20 cellular contexts compared by ENCODE assay signal in genomic region chr3:136277115-136277514, GRCh38. TPM values are rescaled to one million over a fixed set of nuclear protein-coding genes. Genes with fewer than 3 reads are reported as not detected.
DNase-seq lines count a peak whose midpoint lies in the region; TF ChIP-seq lines count a peak whose summit lies in the region.
"Had no signal": no experiment of that assay in that cellular context is flagged by ENCODE, and none has a peak within 500 bp of the region (broad histone marks: within the 10 kb centered on the region; RNA-seq: fewer than 3 reads in every experiment).

No MANE protein-coding gene starts in this region.

- peak; percentile 63 for DNase-seq in COR-L47 (lab: John Stamatoyannopoulos, UW)
- peak; percentile 23 for DNase-seq in LNCaP clone FGC (ENCODE audit: low read depth)
- peak; percentile 98 for DNase-seq in NCI-H2196 treated with DMSO at 0.1 percent for 48 hours (lab: John Stamatoyannopoulos, UW; ENCODE audit: unreplicated experiment)
- DNase-seq in cerebellar cortex (ENCODE audit: low spot score): peak; percentile 12
- no peak for DNase-seq in KBM-7
- no peak for DNase-seq in iPS-NIHi7 (ENCODE audit: extremely low spot score)
- DNase-seq in endothelial cell (ENCODE audit: low spot score): no peak
- DNase-seq in stimulated activated CD4-positive, alpha-beta T cell treated with anti-CD3 and anti-CD28 coated beads, Interleukin-2, amount 100 ng/mL, for 24 hours: no peak
- DNase-seq: activated CD4-positive, alpha-beta T cell treated with anti-CD3 and anti-CD28 coated beads for 1 hour; activated naive CD8-positive, alpha-beta T cell treated with anti-CD3 and anti-CD28 coated beads, Interleukin-2, amount 50 U/mL, for 24 hours; CD4-positive, alpha-beta T cell; kidney; naive thymus-derived CD8-positive, alpha-beta T cell; NCI-H82; SK-N-SH; testis had no signal

- TF ChIP-seq CTCF in LNCaP clone FGC (IDR thresholded peaks at IDR 0.05; ENCODE audit: control insufficient read depth, extremely low read depth, insufficient read depth): no peak
- TF ChIP-seq CTCF in endothelial cell (IDR thresholded peaks at IDR 0.05; ENCODE audit: unreplicated experiment): no peak

- peaks cover 1% of the 10 kb centered on the region for H3K27me3 Mint-ChIP-seq in endothelial cell (ENCODE audit: unreplicated experiment)
- H3K27me3 Mint-ChIP-seq: activated naive CD8-positive, alpha-beta T cell treated with anti-CD3 and anti-CD28 coated beads, Interleukin-2, amount 50 U/mL, for 24 hours; activated T-helper 17 cell treated with anti-CD3 and anti-CD28 coated beads, Interleukin-2, amount 50 U/mL, for 72 hours; CD4-positive, alpha-beta T cell; memory B cell; naive thymus-derived CD8-positive, alpha-beta T cell; stimulated activated memory B cell treated with anti-CD40 and anti-IgM and Interleukin-4, amounts not matched to agents 10 μg/mL and 1 μg/mL and 100 μg/mL, for 72 hours had no signal

- in situ Hi-C loops in KBM-7 (cut with MboI; ENCODE audit: low pct_unique_long_range_greater_than_20kb, low sequenced_read_pairs): no loop called here

- H3K4me3 ChIP-seq in LNCaP clone FGC (ENCODE audit: low read depth, low read length): no peak overlapping the region
- H3K4me3 ChIP-seq: hepatocyte, testis had no signal

- no peaks in the 10 kb centered on the region for H3K9me3 Mint-ChIP-seq in endothelial cell (ENCODE audit: unreplicated experiment)

- no peak overlapping the region for H3K27ac Mint-ChIP-seq in endothelial cell (ENCODE audit: unreplicated experiment)
- H3K27ac Mint-ChIP-seq: activated naive CD8-positive, alpha-beta T cell treated with anti-CD3 and anti-CD28 coated beads, Interleukin-2, amount 50 U/mL, for 24 hours; activated T-helper 17 cell treated with anti-CD3 and anti-CD28 coated beads, Interleukin-2, amount 50 U/mL, for 72 hours; CD4-positive, alpha-beta T cell; memory B cell; stimulated activated memory B cell treated with anti-CD40 and anti-IgM and Interleukin-4, amounts not matched to agents 10 μg/mL and 1 μg/mL and 100 μg/mL, for 72 hours had no signal

- peaks cover 18% of the 10 kb centered on the region for H3K36me3 Mint-ChIP-seq in endothelial cell (ENCODE audit: low read depth, unreplicated experiment)

- no peak overlapping the region for H3K4me3 Mint-ChIP-seq in endothelial cell (ENCODE audit: unreplicated experiment)
- H3K4me3 Mint-ChIP-seq: activated naive CD8-positive, alpha-beta T cell treated with anti-CD3 and anti-CD28 coated beads, Interleukin-2, amount 50 U/mL, for 24 hours; activated T-helper 17 cell treated with anti-CD3 and anti-CD28 coated beads, Interleukin-2, amount 50 U/mL, for 72 hours; CD4-positive, alpha-beta T cell; memory B cell; stimulated activated memory B cell treated with anti-CD40 and anti-IgM and Interleukin-4, amounts not matched to agents 10 μg/mL and 1 μg/mL and 100 μg/mL, for 72 hours had no signal

- peaks cover 7% of the 10 kb centered on the region for H3K4me1 Mint-ChIP-seq in endothelial cell (ENCODE audit: unreplicated experiment)

RNA-seq across cellular contexts. Expression of gene PCCB, which starts 27.0 kb away (rescaled TPM):
- 35.2 TPM for total RNA-seq in endothelial cell (ENCODE audit: unreplicated experiment)

Comparison
In these comparisons a context has a peak if more than half of its experiments do, and no peak if none do; other contexts are left out.
1. DNase-seq: peak in COR-L47 (single experiment), LNCaP clone FGC (single experiment), NCI-H2196 treated with DMSO at 0.1 percent for 48 hours (single experiment) and cerebellar cortex (single experiment); none in KBM-7 (single experiment), iPS-NIHi7 (single experiment), endothelial cell (single experiment) and stimulated activated CD4-positive, alpha-beta T cell treated with anti-CD3 and anti-CD28 coated beads, Interleukin-2, amount 100 ng/mL, for 24 hours (0 of 2).